1 cellular context compared by ENCODE assay signal in genomic region chr7:36984051-36984492, GRCh38.
TF ChIP-seq lines count a peak whose summit lies in the region.

No MANE protein-coding gene starts in this region.

TF ChIP-seq in HepG2, 621 proteins besides CTCF, POLR2A, EP300 and RAD21 (continues in another document):
- TF ChIP-seq ZNF646 (CRISPR knock-in tag; IDR thresholded peaks at IDR 0.05): no peak
- TF ChIP-seq ZNF263 (CRISPR knock-in tag; IDR thresholded peaks at IDR 0.05): no peak
- TF ChIP-seq NR2F1 (CRISPR knock-in tag; IDR thresholded peaks at IDR 0.05): peak; percentile 78 to 90
- no peak for TF ChIP-seq SRF (IDR thresholded peaks at IDR 0.05; ENCODE audit: low read depth, low read length)
- peak; percentile 97 for TF ChIP-seq SOX5 (CRISPR knock-in tag; IDR thresholded peaks at IDR 0.05; ENCODE audit: borderline replicate concordance)
- no peak for TF ChIP-seq MIXL1 (CRISPR knock-in tag; IDR thresholded peaks at IDR 0.05)
- peak; percentile 51; the same call in 1 of the 2 replicates for TF ChIP-seq CEBPB (IDR thresholded peaks at IDR 0.05; ENCODE audit: borderline replicate concordance, low read depth, low read length)
- TF ChIP-seq ZNF547 (CRISPR knock-in tag; IDR thresholded peaks at IDR 0.05): 0 out of 2 replicates have a peak, but pooled peaks have one; percentile 29
- TF ChIP-seq TERF1 (CRISPR knock-in tag; IDR thresholded peaks at IDR 0.05): no peak
- TF ChIP-seq POGK (CRISPR knock-in tag; conservative IDR thresholded peaks at IDR 0.05): 0 out of 2 replicates have a peak, but pooled peaks have one; percentile 21
- no peak for TF ChIP-seq ZNF232 (CRISPR knock-in tag; IDR thresholded peaks at IDR 0.05; ENCODE audit: borderline replicate concordance)
- no peak for TF ChIP-seq FOXO4 (CRISPR knock-in tag; conservative IDR thresholded peaks at IDR 0.05)
- TF ChIP-seq SMAD3 (CRISPR knock-in tag; IDR thresholded peaks at IDR 0.05): 0 out of 2 replicates have a peak, but pooled peaks have one; percentile 42
- peak; percentile 91 for TF ChIP-seq ZMYM4 (CRISPR knock-in tag; IDR thresholded peaks at IDR 0.05)
- peak; percentile 48; the same call in 1 of the 2 replicates for TF ChIP-seq SAP130 (CRISPR knock-in tag; IDR thresholded peaks at IDR 0.05; ENCODE audit: low read depth)
- 0 out of 2 replicates have a peak, but pooled peaks have one; percentile 24 for TF ChIP-seq MYPOP (CRISPR knock-in tag; IDR thresholded peaks at IDR 0.05)
- TF ChIP-seq FOXA1 (IDR thresholded peaks at IDR 0.05): no peak
- 0 out of 2 replicates have a peak, but pooled peaks have one; percentile 9 for TF ChIP-seq FOXA1 (CRISPR knock-in tag; IDR thresholded peaks at IDR 0.05)
- no peak for TF ChIP-seq MLXIP (CRISPR knock-in tag; IDR thresholded peaks at IDR 0.05; ENCODE audit: borderline replicate concordance)
- TF ChIP-seq FOSL2 (CRISPR knock-in tag; IDR thresholded peaks at IDR 0.05): peak; percentile 74
- peak; percentile 57; the same call in 1 of the 2 replicates for TF ChIP-seq PITX1 (CRISPR knock-in tag; IDR thresholded peaks at IDR 0.05)
- no peak for TF ChIP-seq ZBTB20 (CRISPR knock-in tag; IDR thresholded peaks at IDR 0.05; ENCODE audit: borderline replicate concordance, low read depth)
- no peak for TF ChIP-seq HOXA7 (CRISPR knock-in tag; IDR thresholded peaks at IDR 0.05)
- 0 out of 2 replicates have a peak, but pooled peaks have one; percentile 29 for TF ChIP-seq FOXP4 (CRISPR knock-in tag; IDR thresholded peaks at IDR 0.05)
- peak; percentile 97 for TF ChIP-seq ZBTB26 (CRISPR knock-in tag; IDR thresholded peaks at IDR 0.05; ENCODE audit: borderline replicate concordance)
- TF ChIP-seq DPF2 (CRISPR knock-in tag; IDR thresholded peaks at IDR 0.05; ENCODE audit: borderline replicate concordance, low read depth): no peak
- TF ChIP-seq RARA (CRISPR knock-in tag; IDR thresholded peaks at IDR 0.05): peak; percentile 50; the same call in 1 of the 2 replicates
- no peak for TF ChIP-seq GPBP1L1 (CRISPR knock-in tag; IDR thresholded peaks at IDR 0.05)
- TF ChIP-seq ZBTB44 (CRISPR knock-in tag; IDR thresholded peaks at IDR 0.05): no peak
- TF ChIP-seq ZNF205 (CRISPR knock-in tag; IDR thresholded peaks at IDR 0.05): no peak
